Comparison of ENCODE assay signal across 1 cellular context in the genomic region with DNA sequence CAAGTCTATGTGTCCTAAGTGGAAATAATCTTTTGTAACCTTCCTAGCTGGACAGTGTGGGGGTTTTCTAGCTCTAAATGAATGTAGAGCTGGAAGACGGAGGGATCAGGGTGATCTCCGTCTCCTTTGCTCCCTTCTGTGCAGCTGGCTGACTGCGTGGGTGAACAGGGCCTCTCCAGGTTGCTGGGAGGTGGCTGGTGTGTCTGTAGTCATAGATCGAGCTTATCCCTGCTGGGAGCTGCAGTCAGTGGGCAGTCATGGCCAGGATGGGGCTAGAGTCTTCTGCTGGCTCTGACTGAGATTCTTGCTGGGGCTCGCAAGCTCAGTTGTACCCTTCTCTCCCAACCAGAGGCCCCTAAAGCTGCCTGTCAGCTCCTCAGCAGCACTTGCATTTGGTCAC.
TF ChIP-seq lines count a peak whose summit lies in the region.

No MANE protein-coding gene starts in this region.

TF ChIP-seq in GM12878, 131 proteins besides CTCF, POLR2A, EP300 and RAD21:
- TF ChIP-seq SPI1 (IDR thresholded peaks at IDR 0.05; ENCODE audit: borderline replicate concordance, insufficient read depth, low read depth, low read length) (no peak), ATF3 (IDR thresholded peaks at IDR 0.05; ENCODE audit: borderline replicate concordance, extremely low read depth, low read depth, low read length) (no peak), RCOR1 (conservative IDR thresholded peaks at IDR 0.05; ENCODE audit: low read depth, low read length) (no peak), TARDBP (IDR thresholded peaks at IDR 0.05; ENCODE audit: borderline replicate concordance) (no peak), BMI1 (IDR thresholded peaks at IDR 0.05; ENCODE audit: borderline replicate concordance) (no peak), RUNX3 (IDR thresholded peaks at IDR 0.05; ENCODE audit: low read length) (no peak), CEBPB (IDR thresholded peaks at IDR 0.05; ENCODE audit: borderline replicate concordance in 1 of 2, low read depth in 2 of 2, low read length in 2 of 2) (no peak), MEF2B (IDR thresholded peaks at IDR 0.05; ENCODE audit: partially characterized antibody, poor library complexity, severe bottlenecking) (no peak), NRF1 (conservative IDR thresholded peaks at IDR 0.05; ENCODE audit: low read depth, low read length) (no peak), HSF1 (IDR thresholded peaks at IDR 0.05; ENCODE audit: low read depth, low read length) (no peak), CREB1 (IDR thresholded peaks at IDR 0.05; ENCODE audit: low read depth) (no peak), ZBTB4 (CRISPR knock-in tag; IDR thresholded peaks at IDR 0.05) (no peak), NFIC (IDR thresholded peaks at IDR 0.05; ENCODE audit: low read depth, low read length) (no peak), RB1 (IDR thresholded peaks at IDR 0.05; ENCODE audit: borderline replicate concordance) (no peak), ZBED1 (IDR thresholded peaks at IDR 0.05; ENCODE audit: borderline replicate concordance) (no peak), TBL1XR1 (IDR thresholded peaks at IDR 0.05; ENCODE audit: low read depth, low read length) (no peak), EED (IDR thresholded peaks at IDR 0.05; ENCODE audit: low read depth) (no peak), YY1 (IDR thresholded peaks at IDR 0.05; ENCODE audit: low read depth, low read length) (no peak), ZNF217 (IDR thresholded peaks at IDR 0.05) (no peak)
- TF ChIP-seq, protein P1, sequence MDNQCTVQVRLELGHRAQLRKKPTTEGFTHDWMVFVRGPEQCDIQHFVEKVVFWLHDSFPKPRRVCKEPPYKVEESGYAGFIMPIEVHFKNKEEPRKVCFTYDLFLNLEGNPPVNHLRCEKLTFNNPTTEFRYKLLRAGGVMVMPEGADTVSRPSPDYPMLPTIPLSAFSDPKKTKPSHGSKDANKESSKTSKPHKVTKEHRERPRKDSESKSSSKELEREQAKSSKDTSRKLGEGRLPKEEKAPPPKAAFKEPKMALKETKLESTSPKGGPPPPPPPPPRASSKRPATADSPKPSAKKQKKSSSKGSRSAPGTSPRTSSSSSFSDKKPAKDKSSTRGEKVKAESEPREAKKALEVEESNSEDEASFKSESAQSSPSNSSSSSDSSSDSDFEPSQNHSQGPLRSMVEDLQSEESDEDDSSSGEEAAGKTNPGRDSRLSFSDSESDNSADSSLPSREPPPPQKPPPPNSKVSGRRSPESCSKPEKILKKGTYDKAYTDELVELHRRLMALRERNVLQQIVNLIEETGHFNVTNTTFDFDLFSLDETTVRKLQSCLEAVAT (IDR thresholded peaks at IDR 0.05) = no peak
